In genomic region chr5:160458971-160459800, GRCh38 we compare ENCODE assay signal across 10 cellular contexts. TPM values are rescaled to one million over a fixed set of nuclear protein-coding genes. Genes with fewer than 3 reads are reported as not detected.
A peak's percentile ranks its signal among the peaks of the same experiment; 100 is the strongest.
DNase-seq lines count a peak whose midpoint lies in the region; ATAC-seq and TF ChIP-seq lines count a peak whose summit lies in the region.
"Had no signal": no experiment of that assay in that cellular context is flagged by ENCODE, and none has a peak within 500 bp of the region (broad histone marks: within the 10 kb centered on the region; RNA-seq: fewer than 3 reads in every experiment).

No MANE protein-coding gene starts in this region.

- ATAC-seq in CD4-positive, CD25-positive, alpha-beta regulatory T cell (ENCODE audit: low read depth in 2 of 2) = peak; percentile 38 to 54
- ATAC-seq in GM18873 (IDR thresholded peaks at IDR 0.05; ENCODE audit: low FRiP score, unreplicated experiment) (peak; percentile 77), HG03460 (IDR thresholded peaks at IDR 0.05; ENCODE audit: unreplicated experiment) (peak; percentile 72)

- no peaks in the 10 kb centered on the region for H3K9me3 ChIP-seq in CD4-positive, CD25-positive, alpha-beta regulatory T cell (ENCODE audit: control insufficient read depth in 2 of 2, low read length in 2 of 2)
- no peaks in the 10 kb centered on the region for H3K9me3 ChIP-seq in HEK293 (ENCODE audit: control insufficient read depth, insufficient read depth, low read depth, low read length)

- peak overlapping the region in 2 of 3 donors; percentile 0 to 17 for H3K27ac Mint-ChIP-seq in CD4-positive, CD25-positive, alpha-beta regulatory T cell

- no peak for TF ChIP-seq CTCF in HEK293 (tag by site-specific recombination; IDR thresholded peaks at IDR 0.05)

- H3K36me3 Mint-ChIP-seq in CD4-positive, CD25-positive, alpha-beta regulatory T cell = no peaks in the 10 kb centered on the region

- H3K27me3 Mint-ChIP-seq in CD4-positive, CD25-positive, alpha-beta regulatory T cell = no peaks in the 10 kb centered on the region

- H3K27ac ChIP-seq in CD4-positive, CD25-positive, alpha-beta regulatory T cell (ENCODE audit: insufficient read depth, low read length, poor library complexity, severe bottlenecking) = no peak overlapping the region
- no peak overlapping the region for H3K27ac ChIP-seq in HEK293 (ENCODE audit: extremely low read depth, low read depth, low read length)

- H3K36me3 ChIP-seq in CD4-positive, CD25-positive, alpha-beta regulatory T cell (ENCODE audit: control insufficient read depth, insufficient read depth, low read length) = no peaks in the 10 kb centered on the region
- H3K36me3 ChIP-seq in HEK293 (ENCODE audit: control insufficient read depth in 2 of 2, insufficient read depth in 1 of 2, low read length in 2 of 2) = no peaks in the 10 kb centered on the region

- H3K4me1 Mint-ChIP-seq in CD4-positive, CD25-positive, alpha-beta regulatory T cell = peaks cover 26 to 54% (median 34%) of the 10 kb centered on the region in 4 donors

- H3K27me3 ChIP-seq in CD4-positive, CD25-positive, alpha-beta regulatory T cell (ENCODE audit: control insufficient read depth, insufficient read depth, low read length) = no peaks in the 10 kb centered on the region

- peak in 1 of 3 donors; percentile 52 for DNase-seq in CD4-positive, CD25-positive, alpha-beta regulatory T cell
- DNase-seq in mucosa of gallbladder (ENCODE audit: low spot score) (no peak), NCI-H2081 (lab: John Stamatoyannopoulos, UW) (no peak), NCI-H345 (lab: John Stamatoyannopoulos, UW) (no peak)
- no peak for DNase-seq in NK-92 treated with Interleukin-12 subunit alpha and Interleukin-12 subunit beta, amount 100 ng/mL, for 24 hours (lab: John Stamatoyannopoulos, UW)
- DNase-seq: activated CD4-positive, CD25-positive, alpha-beta regulatory T cell; stimulated activated CD4-positive, alpha-beta T cell treated with anti-CD3 and anti-CD28 coated beads, Interleukin-2, amount 100 ng/mL, for 48 hours had no signal

- H3K9me3 Mint-ChIP-seq in CD4-positive, CD25-positive, alpha-beta regulatory T cell = no peaks in the 10 kb centered on the region

- POLR2A ChIA-PET in HEK293 (lab: Yijun Ruan, JAX) = no interaction called here

- H3K4me1 ChIP-seq in CD4-positive, CD25-positive, alpha-beta regulatory T cell (ENCODE audit: control insufficient read depth, insufficient read depth, low read length, poor library complexity, severe bottlenecking) = peaks cover 13% of the 10 kb centered on the region
- peaks cover 4% of the 10 kb centered on the region; the same call in 1 of the 2 replicates for H3K4me1 ChIP-seq in HEK293 (ENCODE audit: control insufficient read depth, insufficient read depth, low read length)

- CTCF ChIA-PET in HEK293 (lab: Yijun Ruan, JAX) = interaction anchor here (1.2 to 2.8 kb wide), 2 partner anchors 18 to 20 kb away, joined by 5 to 12 read pairs; no protein-coding TSS in a partner anchor

- H3K4me3 Mint-ChIP-seq in CD4-positive, CD25-positive, alpha-beta regulatory T cell = no peak overlapping the region

- no peak overlapping the region for H3K4me3 ChIP-seq in CD4-positive, CD25-positive, alpha-beta regulatory T cell (ENCODE audit: low read depth, low read length)
- no peak overlapping the region for H3K4me3 ChIP-seq in HEK293 (ENCODE audit: low read depth, low read length)

TF ChIP-seq in HEK293, 187 proteins besides CTCF, POLR2A, EP300 and RAD21:
- TF ChIP-seq ZNF146 (tag by site-specific recombination; IDR thresholded peaks at IDR 0.05) (peak; percentile 47; the same call in 1 of the 2 replicates), KLF16 (tag by site-specific recombination; IDR thresholded peaks at IDR 0.05) (no peak)
TF ChIP-seq in HEK293: peak in this region for 1.

RNA-seq across cellular contexts. Expression of gene PTTG1, which starts 37.5 kb away (rescaled TPM):
- total RNA-seq in CD4-positive, CD25-positive, alpha-beta regulatory T cell = 44.5 TPM
- polyA plus RNA-seq in CD4-positive, CD25-positive, alpha-beta regulatory T cell = 100 to 1,000 TPM in 3 of 4 donors, 10 to 100 TPM in 1; 87.8 to 148 (median 108) TPM
- total RNA-seq in mucosa of gallbladder = 3.7 TPM

RNA-seq across cellular contexts. Expression of gene SLU7, which starts 40.3 kb away (rescaled TPM):
- 106 TPM for total RNA-seq in CD4-positive, CD25-positive, alpha-beta regulatory T cell
- polyA plus RNA-seq in CD4-positive, CD25-positive, alpha-beta regulatory T cell = 100 to 1,000 TPM in 2 of 4 donors, 10 to 100 TPM in 2; 69.8 to 115 (median 93.3) TPM
- 48.0 TPM for total RNA-seq in mucosa of gallbladder

RNA-seq across cellular contexts. Expression of gene FAM200C, which starts 59.3 kb away (rescaled TPM):
- total RNA-seq in CD4-positive, CD25-positive, alpha-beta regulatory T cell = not detected
- polyA plus RNA-seq in CD4-positive, CD25-positive, alpha-beta regulatory T cell = under 1 TPM; 0.17 to 0.37 (median 0.35) TPM
- 5.4 TPM for total RNA-seq in mucosa of gallbladder
